ENCODE assay signal across 8 cellular contexts in genomic region chr9:92324889-92325268, GRCh38.
DNase-seq lines count a peak whose midpoint lies in the region; ATAC-seq and TF ChIP-seq lines count a peak whose summit lies in the region.

No MANE protein-coding gene starts in this region.

- peak overlapping the region; percentile 97 for H3K4me3 Mint-ChIP-seq in stimulated activated naive CD8-positive, alpha-beta T cell treated with anti-CD3 and anti-CD28 coated beads, Interleukin-15, Interleukin-2, amounts not matched to agents 100 ng/mL and 50 ng/mL, for 24 hours

- TF ChIP-seq CTCF in GM12865 (IDR thresholded peaks at IDR 0.05; ENCODE audit: insufficient read depth, low read depth, low read length, missing control alignments): no peak
- TF ChIP-seq CTCF in GM13977 (IDR thresholded peaks at IDR 0.05; ENCODE audit: extremely low read depth, insufficient read depth, missing control alignments): no peak

- peak overlapping the region; percentile 99 for H3K27ac Mint-ChIP-seq in stimulated activated naive CD8-positive, alpha-beta T cell treated with anti-CD3 and anti-CD28 coated beads, Interleukin-15, Interleukin-2, amounts not matched to agents 100 ng/mL and 50 ng/mL, for 24 hours

- peaks cover 40% of the 10 kb centered on the region for H3K4me1 Mint-ChIP-seq in stimulated activated naive CD8-positive, alpha-beta T cell treated with anti-CD3 and anti-CD28 coated beads, Interleukin-15, Interleukin-2, amounts not matched to agents 100 ng/mL and 50 ng/mL, for 24 hours (ENCODE audit: low read depth)

- H3K36me3 Mint-ChIP-seq in stimulated activated naive CD8-positive, alpha-beta T cell treated with anti-CD3 and anti-CD28 coated beads, Interleukin-15, Interleukin-2, amounts not matched to agents 100 ng/mL and 50 ng/mL, for 24 hours (ENCODE audit: low read depth): peaks cover 35% of the 10 kb centered on the region

- H3K9ac ChIP-seq in adipocyte (ENCODE audit: low read length): peak overlapping the region; percentile 96

- peaks cover 21% of the 10 kb centered on the region for H3K4me1 ChIP-seq in adipocyte (ENCODE audit: control insufficient read depth, insufficient read depth, low read length)

- H3K27me3 Mint-ChIP-seq in stimulated activated naive CD8-positive, alpha-beta T cell treated with anti-CD3 and anti-CD28 coated beads, Interleukin-15, Interleukin-2, amounts not matched to agents 100 ng/mL and 50 ng/mL, for 24 hours: no peaks in the 10 kb centered on the region

- no peak for DNase-seq in GM12865 (ENCODE audit: low read depth)
- DNase-seq in adipocyte (ENCODE audit: low read depth): no peak
- no peak for DNase-seq in GM13977 (ENCODE audit: low spot score)
- DNase-seq in ecto neural progenitor cell (ENCODE audit: low spot score): no peak
- DNase-seq in NCI-H1694 treated with DMSO at 0.1 percent for 48 hours (lab: John Stamatoyannopoulos, UW): no peak

- in situ Hi-C loops in GM13977 (cut with MboI; ENCODE audit: low pct_unique_long_range_greater_than_20kb, low sequenced_read_pairs, unreplicated experiment): loop anchor here (25.0 kb wide), 2 partner anchors 112 to 312 kb away; no protein-coding TSS in a partner anchor

- H3K4me3 ChIP-seq in GM12865 (ENCODE audit: low read depth, low read length): peak overlapping the region; percentile 93
- H3K4me3 ChIP-seq in adipocyte (ENCODE audit: low read length): peak overlapping the region; percentile 91
- peak overlapping the region; percentile 85 for H3K4me3 ChIP-seq in iPS-18c (ENCODE audit: insufficient read depth, low read depth, low read length)

- H3K9me3 ChIP-seq in adipocyte (ENCODE audit: control insufficient read depth, low read length) (no peaks in the 10 kb centered on the region), iPS-18c (ENCODE audit: control insufficient read depth, insufficient read depth, low read length) (no peaks in the 10 kb centered on the region)

- ATAC-seq in HG02938 (IDR thresholded peaks at IDR 0.05; ENCODE audit: unreplicated experiment): peak; percentile 10

- H3K27me3 ChIP-seq in adipocyte (replicated peaks; ENCODE audit: control insufficient read depth, insufficient read depth, low read length): no peaks in the 10 kb centered on the region

- no peaks in the 10 kb centered on the region for H3K9me3 Mint-ChIP-seq in stimulated activated naive CD8-positive, alpha-beta T cell treated with anti-CD3 and anti-CD28 coated beads, Interleukin-15, Interleukin-2, amounts not matched to agents 100 ng/mL and 50 ng/mL, for 24 hours

- H3K36me3 ChIP-seq in adipocyte (ENCODE audit: control insufficient read depth, insufficient read depth, low read length, severe bottlenecking): peaks cover 30% of the 10 kb centered on the region
